Comparison of ENCODE assay signal across 14 cellular contexts in the genomic region with DNA sequence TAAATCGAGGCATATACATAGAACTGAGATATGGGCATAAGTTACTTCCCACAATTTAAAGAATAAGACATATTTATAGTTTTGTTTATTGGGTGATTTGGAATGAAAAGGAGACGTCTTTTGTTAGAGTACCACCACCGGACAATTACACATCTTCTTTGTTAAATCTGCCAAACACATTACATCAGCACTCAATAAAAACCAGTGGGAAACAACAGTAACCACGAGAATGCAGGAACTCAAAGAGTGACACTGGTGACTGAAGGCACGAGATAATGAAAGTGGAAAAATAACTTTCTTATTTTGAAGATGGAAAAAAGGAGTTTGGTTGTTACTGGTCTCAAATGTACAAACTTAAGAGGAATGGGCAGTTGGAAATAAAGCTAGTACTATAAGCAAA.
DNase-seq lines count a peak whose midpoint lies in the region; TF ChIP-seq lines count a peak whose summit lies in the region.
"Had no signal": no experiment of that assay in that cellular context is flagged by ENCODE, and none has a peak within 500 bp of the region (broad histone marks: within the 10 kb centered on the region; RNA-seq: fewer than 3 reads in every experiment).

No MANE protein-coding gene starts in this region.

- H3K4me1 ChIP-seq in A673 (ENCODE audit: insufficient read depth, low read length, poor library complexity, severe bottlenecking) (no peaks in the 10 kb centered on the region), GM23248 (ENCODE audit: insufficient read depth) (no peaks in the 10 kb centered on the region), mesendoderm (ENCODE audit: control insufficient read depth, low read depth, low read length) (no peaks in the 10 kb centered on the region)

- 0 out of 2 replicates have a peak, but pooled peaks cover 12% of the 10 kb centered on the region for H3F3A ChIP-seq in GM23248 (ENCODE audit: insufficient read depth)

- H3K4me3 ChIP-seq in A673 (ENCODE audit: low read depth, low read length, poor library complexity, severe bottlenecking) (no peak overlapping the region), GM23248 (no peak overlapping the region), brain microvascular endothelial cell (ENCODE audit: low read depth, low read length) (no peak overlapping the region), mesendoderm (ENCODE audit: low read length) (no peak overlapping the region)
- H3K4me3 ChIP-seq: ovary had no signal

- H3K23ac ChIP-seq in mesendoderm (ENCODE audit: low read length): no peak overlapping the region

- H2BK5ac ChIP-seq in mesendoderm (ENCODE audit: low read length): no peak overlapping the region

- H4K8ac ChIP-seq in mesendoderm (ENCODE audit: low read depth, low read length): no peak overlapping the region

- H3K79me2 ChIP-seq in GM23248 (ENCODE audit: insufficient read depth) (no peaks in the 10 kb centered on the region), mesendoderm (ENCODE audit: control insufficient read depth, insufficient read depth, low read length) (no peaks in the 10 kb centered on the region)

- H3K9ac ChIP-seq in GM23248 (no peak overlapping the region), mesendoderm (ENCODE audit: low read length) (no peak overlapping the region)

- H3K36me3 ChIP-seq in A673 (ENCODE audit: insufficient read depth, low read length, poor library complexity, severe bottlenecking): peaks cover 21% of the 10 kb centered on the region
- peaks cover 41% of the 10 kb centered on the region for H3K36me3 ChIP-seq in GM23248 (ENCODE audit: low read depth)
- H3K36me3 ChIP-seq in brain microvascular endothelial cell (replicated peaks): peaks cover 16% of the 10 kb centered on the region
- peaks cover 2% of the 10 kb centered on the region for H3K36me3 ChIP-seq in mesendoderm (ENCODE audit: control insufficient read depth, insufficient read depth, low read length)
- H3K36me3 ChIP-seq: ovary had no signal

- H3K27ac ChIP-seq in A673 (ENCODE audit: low read depth, low read length, poor library complexity, severe bottlenecking) (no peak overlapping the region), GM23248 (peak overlapping the region; percentile 27; the same call in 1 of the 2 replicates), brain microvascular endothelial cell (peak overlapping the region; percentile 27), mesendoderm (ENCODE audit: low read depth, low read length) (no peak overlapping the region)
- H3K27ac ChIP-seq: ovary had no signal

- H3K18ac ChIP-seq in mesendoderm (ENCODE audit: low read length): no peak overlapping the region

- H4K20me1 ChIP-seq in GM23248 (ENCODE audit: insufficient read depth): no peaks in the 10 kb centered on the region

- H3K27me3 ChIP-seq in A673 (replicated peaks; ENCODE audit: insufficient read depth, low read depth, low read length, poor library complexity) (no peaks in the 10 kb centered on the region), GM23248 (replicated peaks; ENCODE audit: insufficient read depth) (no peaks in the 10 kb centered on the region), brain microvascular endothelial cell (replicated peaks) (no peaks in the 10 kb centered on the region), mesendoderm (ENCODE audit: insufficient read depth, low read length, poor library complexity) (no peaks in the 10 kb centered on the region)
- H3K27me3 ChIP-seq: ovary had no signal

- intact Hi-C loops in A673 (cut with micrococcal nuclease; ENCODE audit: unreplicated experiment): no loop called here

- H3K79me1 ChIP-seq in mesendoderm (ENCODE audit: low read length): no peaks in the 10 kb centered on the region

- no peak overlapping the region for H2AK5ac ChIP-seq in mesendoderm (ENCODE audit: low read length)

- CTCF ChIA-PET in A673 (lab: Charles Lee): no interaction called here

- H2BK15ac ChIP-seq in mesendoderm (replicated peaks; ENCODE audit: low read depth): no peak overlapping the region

- no peak overlapping the region for H2AFZ ChIP-seq in GM23248

- WGBS in GM23248 (ENCODE audit: low coverage in 1 of 2, low lambda C conversion rate in 2 of 2, missing lambda C conversion rate in 2 of 2), 2 experiments: 44 to 45% methylated on average over 5 of the region's 5 CpGs
- WGBS in mesendoderm (ENCODE audit: extremely low coverage, insufficient coverage, low lambda C conversion rate): no CpG with 5 or more reads among the region's 5 CpGs

- TF ChIP-seq CTCF in A673 (conservative IDR thresholded peaks at IDR 0.05; ENCODE audit: low read depth, low read length) (no peak), brain microvascular endothelial cell (IDR thresholded peaks at IDR 0.05; ENCODE audit: low read depth, low read length, missing control alignments) (no peak)

- no peak overlapping the region for H4K5ac ChIP-seq in mesendoderm (ENCODE audit: low read length)

- no TSS peak for BruUV-seq in A673 (replicated peaks; lab: Mats Ljungman, UMichigan)

- H3K9me3 ChIP-seq in A673 (ENCODE audit: low read depth, low read length, poor library complexity, severe bottlenecking) (no peaks in the 10 kb centered on the region), GM23248 (ENCODE audit: low read depth) (no peaks in the 10 kb centered on the region)
- H3K9me3 ChIP-seq: ovary had no signal

- DNase-seq in A673 (ENCODE audit: low spot score) (peak; percentile 4), GM23248 (peak; percentile 30), brain microvascular endothelial cell (peak; percentile 33), kidney tubule cell (ENCODE audit: low spot score) (peak; percentile 33), mesendoderm (no peak), NCI-H1092 treated with DMSO at 0.1 percent for 48 hours (lab: John Stamatoyannopoulos, UW) (no peak), KBM-7 (no peak), cerebellar nuclear complex (lab: John Stamatoyannopoulos, UW) (no peak)
- DNase-seq: islet precursor cell; NCI-H1436 treated with DMSO at 0.1 percent for 48 hours; ovary; SHP77; stimulated activated CD4-positive, alpha-beta T cell treated with anti-CD3 and anti-CD28 coated beads, Interleukin-12 subunit alpha, Interleukin-12 subunit beta, amount 100 ng/mL, for 4 hours; stimulated activated naive CD4-positive, alpha-beta T cell had no signal

- H3K56ac ChIP-seq in mesendoderm (ENCODE audit: low read length): no peak overlapping the region

- H3K4me2 ChIP-seq in GM23248 (ENCODE audit: unreplicated experiment) (no peak overlapping the region), mesendoderm (ENCODE audit: low read length) (no peak overlapping the region)

- in situ Hi-C loops in GM23248 (cut with MboI) (loop anchor here (25.0 kb wide), 1 partner anchor 335 kb away; no protein-coding TSS in a partner anchor), brain microvascular endothelial cell (cut with HindIII; ENCODE audit: low pct_ligation_motif_present, low sequenced_read_pairs) (no loop called here), KBM-7 (cut with MboI; ENCODE audit: low pct_unique_long_range_greater_than_20kb, low sequenced_read_pairs) (no loop called here)

- POLR2A ChIA-PET in A673 (lab: Charles Lee; ENCODE audit: low non-redundant PET): no interaction called here

- no peak overlapping the region for H3K4ac ChIP-seq in mesendoderm (ENCODE audit: low read depth, low read length)

- no peaks in the 10 kb centered on the region for H3K9me2 ChIP-seq in GM23248 (ENCODE audit: insufficient read depth)

- no peak overlapping the region for H2BK120ac ChIP-seq in mesendoderm (ENCODE audit: low read depth, low read length)

Comparison
In these comparisons a context has a peak if more than half of its experiments do, and no peak if none do; other contexts are left out.
1. DNase-seq: peak in A673 (single experiment), GM23248 (single experiment), brain microvascular endothelial cell (single experiment) and kidney tubule cell (single experiment); none in mesendoderm (single experiment), NCI-H1092 treated with DMSO at 0.1 percent for 48 hours (single experiment), KBM-7 (single experiment) and cerebellar nuclear complex (0 of 2).
2. H3K27ac ChIP-seq: peak in GM23248 (single experiment) and brain microvascular endothelial cell (single experiment); none in A673 (single experiment) and mesendoderm (single experiment).